Comparison of ENCODE assay signal across 9 cellular contexts in genomic region chr5:136036293-136036911, GRCh38. TPM values are rescaled to one million over a fixed set of nuclear protein-coding genes. Genes with fewer than 3 reads are reported as not detected.
DNase-seq lines count a peak whose midpoint lies in the region; ATAC-seq and TF ChIP-seq lines count a peak whose summit lies in the region.
"Had no signal": no experiment of that assay in that cellular context is flagged by ENCODE, and none has a peak within 500 bp of the region (broad histone marks: within the 10 kb centered on the region; RNA-seq: fewer than 3 reads in every experiment).

No MANE protein-coding gene starts in this region.

- no peak for TF ChIP-seq EP300 in upper lobe of left lung (IDR thresholded peaks at IDR 0.05)

- no peak for TF ChIP-seq POLR2A in upper lobe of left lung (IDR thresholded peaks at IDR 0.05)

- peak in 3 of 8 donors; percentile 38 to 53 (median 41) for ATAC-seq in heart right ventricle
- no peak for ATAC-seq in upper lobe of left lung (ENCODE audit: low FRiP score in 2 of 2)
- ATAC-seq in HG03039 (IDR thresholded peaks at IDR 0.05; ENCODE audit: unreplicated experiment) = no peak

- H3K27ac Mint-ChIP-seq in activated naive CD8-positive, alpha-beta T cell treated with anti-CD3 and anti-CD28 coated beads for 36 hours = peak overlapping the region; percentile 54

- intact Hi-C loops in heart right ventricle (cut with DNase I) = loop anchor here in 1 of 10 donors (10.0 kb wide), 1 partner anchor 62 kb away; no protein-coding TSS in a partner anchor
- intact Hi-C loops in cardiac septum (cut with DNase I) = loop anchor here (10.0 kb wide), 1 partner anchor 48 kb away; no protein-coding TSS in a partner anchor

- H3K4me3 Mint-ChIP-seq in activated naive CD8-positive, alpha-beta T cell treated with anti-CD3 and anti-CD28 coated beads for 36 hours = no peak overlapping the region

- 71 to 79% methylated on average over 1 of the region's 1 CpG for WGBS in heart right ventricle, 2 donors
- WGBS in upper lobe of left lung, 2 donors = 100% methylated on average over 1 of the region's 1 CpG

- H3K9me3 ChIP-seq in heart right ventricle = peaks cover 0 to 9% (median 0%) of the 10 kb centered on the region in 11 donors
- peaks cover 0 to 4% (median 0%) of the 10 kb centered on the region in 4 donors for H3K9me3 ChIP-seq in upper lobe of left lung
- H3K9me3 ChIP-seq: MG63 had no signal

- H3K4me1 Mint-ChIP-seq in activated naive CD8-positive, alpha-beta T cell treated with anti-CD3 and anti-CD28 coated beads for 36 hours = peaks cover 17% of the 10 kb centered on the region

- H3K4me1 ChIP-seq in heart right ventricle = peaks cover 10 to 90% (median 61%) of the 10 kb centered on the region in 9 donors
- peaks cover 0 to 16% (median 15%) of the 10 kb centered on the region in 4 donors for H3K4me1 ChIP-seq in upper lobe of left lung

- H3K27ac ChIP-seq in heart right ventricle = peak overlapping the region in 9 of 10 donors; percentile 53 to 84 (median 70)
- H3K27ac ChIP-seq in upper lobe of left lung = peak overlapping the region in 3 of 4 donors; percentile 11 to 67 (median 65)

- DNase-seq in heart right ventricle (no peak), cardiac septum (ENCODE audit: low spot score) (no peak), mesenteric fat pad (ENCODE audit: low spot score) (peak; percentile 28), upper lobe of left lung (no peak), NCI-H2081 (lab: John Stamatoyannopoulos, UW) (no peak)
- DNase-seq in activated naive CD8-positive, alpha-beta T cell treated with anti-CD3 and anti-CD28 coated beads for 36 hours = no peak
- DNase-seq in central memory CD4-positive, alpha-beta T cell = no peak

- H3K4me3 ChIP-seq in heart right ventricle (no peak overlapping the region), upper lobe of left lung (no peak overlapping the region)
- H3K4me3 ChIP-seq: MG63 had no signal

- peaks cover 0 to 89% (median 0%) of the 10 kb centered on the region in 9 donors for H3K36me3 ChIP-seq in heart right ventricle
- H3K36me3 ChIP-seq in upper lobe of left lung = no peaks in the 10 kb centered on the region

- peaks cover 4% of the 10 kb centered on the region for H3K36me3 Mint-ChIP-seq in activated naive CD8-positive, alpha-beta T cell treated with anti-CD3 and anti-CD28 coated beads for 36 hours

- TF ChIP-seq CTCF in heart right ventricle (IDR thresholded peaks at IDR 0.05) = no peak
- TF ChIP-seq CTCF in upper lobe of left lung (IDR thresholded peaks at IDR 0.05) = no peak

- H3K9me3 Mint-ChIP-seq in activated naive CD8-positive, alpha-beta T cell treated with anti-CD3 and anti-CD28 coated beads for 36 hours = no peaks in the 10 kb centered on the region

- H3K27me3 Mint-ChIP-seq in activated naive CD8-positive, alpha-beta T cell treated with anti-CD3 and anti-CD28 coated beads for 36 hours = no peaks in the 10 kb centered on the region

- H3K27me3 ChIP-seq in heart right ventricle = no peaks in the 10 kb centered on the region
- H3K27me3 ChIP-seq in upper lobe of left lung = no peaks in the 10 kb centered on the region
- H3K27me3 ChIP-seq: MG63 had no signal

RNA-seq across cellular contexts. Expression of gene TGFBI, which starts 7.6 kb away (rescaled TPM):
- 100 to 1,000 TPM in 1 of 10 donors, 10 to 100 TPM in 9; 29.6 to 137 (median 46.2) TPM for total RNA-seq in heart right ventricle
- polyA plus RNA-seq in heart right ventricle = 10 to 100 TPM; 65.5 to 69.9 TPM
- total RNA-seq in cardiac septum = 46.9 TPM
- total RNA-seq in activated naive CD8-positive, alpha-beta T cell treated with anti-CD3 and anti-CD28 coated beads for 36 hours = not detected
- total RNA-seq in mesenteric fat pad = 254 TPM
- 100 to 1,000 TPM in 3 of 6 donors, 10 to 100 TPM in 3; 51.0 to 189 (median 126) TPM for total RNA-seq in upper lobe of left lung

Comparison
In these comparisons a context has a peak if more than half of its experiments do, and no peak if none do; other contexts are left out.
1. RNA of gene TGFBI, which starts 7.6 kb away (total RNA-seq): 254 TPM in mesenteric fat pad (single experiment), 51.0 to 189 TPM in upper lobe of left lung, 29.6 to 137 TPM in heart right ventricle and 46.9 TPM in cardiac septum (single experiment); not detected in activated naive CD8-positive, alpha-beta T cell treated with anti-CD3 and anti-CD28 coated beads for 36 hours; every median in the first group is over 10 times any median in the second.